Comparison of ENCODE assay signal across 1 cellular context in the genomic region with DNA sequence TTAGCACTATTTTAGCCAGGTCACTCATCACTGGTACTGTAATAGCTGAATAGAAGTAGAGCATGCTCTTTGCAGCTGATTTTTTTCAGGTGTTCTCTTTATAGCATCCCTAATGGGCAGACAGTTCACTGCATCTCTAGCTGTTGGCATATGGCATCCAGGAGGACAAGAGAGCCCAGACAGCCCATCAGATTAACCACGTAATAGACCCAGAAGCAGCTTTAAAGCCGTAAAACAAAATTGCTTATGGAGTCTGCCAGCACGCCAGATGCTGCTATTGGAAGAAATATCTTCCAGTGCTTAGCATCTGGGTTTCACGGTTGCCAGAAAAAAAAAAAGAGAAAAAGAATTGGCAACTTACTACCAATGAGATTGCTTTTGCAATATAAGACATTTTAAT.
TF ChIP-seq lines count a peak whose summit lies in the region.

No MANE protein-coding gene starts in this region.

TF ChIP-seq in SK-N-SH, 30 proteins besides CTCF, POLR2A, EP300 and RAD21 (continued from another document):
- TF ChIP-seq FOXM1 (IDR thresholded peaks at IDR 0.05; ENCODE audit: low read depth) (no peak), TAF1 (IDR thresholded peaks at IDR 0.05; ENCODE audit: borderline replicate concordance, low read depth, low read length) (no peak), JUND (IDR thresholded peaks at IDR 0.05) (no peak), MEF2A (IDR thresholded peaks at IDR 0.05; ENCODE audit: borderline replicate concordance, low read depth) (no peak), GATA2 (CRISPR knock-in tag; IDR thresholded peaks at IDR 0.05) (peak; percentile 85), FOSL2 (IDR thresholded peaks at IDR 0.05; ENCODE audit: borderline replicate concordance, low read depth) (no peak), MXI1 (IDR thresholded peaks at IDR 0.05; ENCODE audit: low read depth, low read length) (no peak), SIN3A (IDR thresholded peaks at IDR 0.05; ENCODE audit: borderline replicate concordance, low read depth, low read length) (no peak), EZH2phosphoT487 (IDR thresholded peaks at IDR 0.05; ENCODE audit: borderline replicate concordance, low read depth) (no peak), FOXJ3 (CRISPR knock-in tag; IDR thresholded peaks at IDR 0.05) (0 out of 2 replicates have a peak, but pooled peaks have one; percentile 32), TEAD4 (IDR thresholded peaks at IDR 0.05; ENCODE audit: borderline replicate concordance, insufficient read depth) (no peak), POLR2AphosphoS5 (IDR thresholded peaks at IDR 0.05; ENCODE audit: low read depth, low read length) (0 out of 2 replicates have a peak, but pooled peaks have one; percentile 25), GABPA (IDR thresholded peaks at IDR 0.05; ENCODE audit: low read depth) (no peak), NFIC (IDR thresholded peaks at IDR 0.05; ENCODE audit: borderline replicate concordance) (no peak), NRF1 (IDR thresholded peaks at IDR 0.05; ENCODE audit: low read depth, low read length) (no peak), YY1 (IDR thresholded peaks at IDR 0.05; ENCODE audit: low read depth) (no peak), ELF1 (IDR thresholded peaks at IDR 0.05) (no peak), RCOR1 (IDR thresholded peaks at IDR 0.05; ENCODE audit: low read length) (peak; percentile 87), RFX5 (IDR thresholded peaks at IDR 0.05; ENCODE audit: low read length) (no peak), CHD2 (IDR thresholded peaks at IDR 0.05; ENCODE audit: low read length, partially characterized antibody) (peak; percentile 87), RXRA (IDR thresholded peaks at IDR 0.05; ENCODE audit: borderline replicate concordance, low read depth) (no peak)
- TF ChIP-seq, protein P1, sequence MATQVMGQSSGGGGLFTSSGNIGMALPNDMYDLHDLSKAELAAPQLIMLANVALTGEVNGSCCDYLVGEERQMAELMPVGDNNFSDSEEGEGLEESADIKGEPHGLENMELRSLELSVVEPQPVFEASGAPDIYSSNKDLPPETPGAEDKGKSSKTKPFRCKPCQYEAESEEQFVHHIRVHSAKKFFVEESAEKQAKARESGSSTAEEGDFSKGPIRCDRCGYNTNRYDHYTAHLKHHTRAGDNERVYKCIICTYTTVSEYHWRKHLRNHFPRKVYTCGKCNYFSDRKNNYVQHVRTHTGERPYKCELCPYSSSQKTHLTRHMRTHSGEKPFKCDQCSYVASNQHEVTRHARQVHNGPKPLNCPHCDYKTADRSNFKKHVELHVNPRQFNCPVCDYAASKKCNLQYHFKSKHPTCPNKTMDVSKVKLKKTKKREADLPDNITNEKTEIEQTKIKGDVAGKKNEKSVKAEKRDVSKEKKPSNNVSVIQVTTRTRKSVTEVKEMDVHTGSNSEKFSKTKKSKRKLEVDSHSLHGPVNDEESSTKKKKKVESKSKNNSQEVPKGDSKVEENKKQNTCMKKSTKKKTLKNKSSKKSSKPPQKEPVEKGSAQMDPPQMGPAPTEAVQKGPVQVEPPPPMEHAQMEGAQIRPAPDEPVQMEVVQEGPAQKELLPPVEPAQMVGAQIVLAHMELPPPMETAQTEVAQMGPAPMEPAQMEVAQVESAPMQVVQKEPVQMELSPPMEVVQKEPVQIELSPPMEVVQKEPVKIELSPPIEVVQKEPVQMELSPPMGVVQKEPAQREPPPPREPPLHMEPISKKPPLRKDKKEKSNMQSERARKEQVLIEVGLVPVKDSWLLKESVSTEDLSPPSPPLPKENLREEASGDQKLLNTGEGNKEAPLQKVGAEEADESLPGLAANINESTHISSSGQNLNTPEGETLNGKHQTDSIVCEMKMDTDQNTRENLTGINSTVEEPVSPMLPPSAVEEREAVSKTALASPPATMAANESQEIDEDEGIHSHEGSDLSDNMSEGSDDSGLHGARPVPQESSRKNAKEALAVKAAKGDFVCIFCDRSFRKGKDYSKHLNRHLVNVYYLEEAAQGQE (IDR thresholded peaks at IDR 0.05; ENCODE audit: low read depth, low read length): no peak
- TF ChIP-seq, protein P2, sequence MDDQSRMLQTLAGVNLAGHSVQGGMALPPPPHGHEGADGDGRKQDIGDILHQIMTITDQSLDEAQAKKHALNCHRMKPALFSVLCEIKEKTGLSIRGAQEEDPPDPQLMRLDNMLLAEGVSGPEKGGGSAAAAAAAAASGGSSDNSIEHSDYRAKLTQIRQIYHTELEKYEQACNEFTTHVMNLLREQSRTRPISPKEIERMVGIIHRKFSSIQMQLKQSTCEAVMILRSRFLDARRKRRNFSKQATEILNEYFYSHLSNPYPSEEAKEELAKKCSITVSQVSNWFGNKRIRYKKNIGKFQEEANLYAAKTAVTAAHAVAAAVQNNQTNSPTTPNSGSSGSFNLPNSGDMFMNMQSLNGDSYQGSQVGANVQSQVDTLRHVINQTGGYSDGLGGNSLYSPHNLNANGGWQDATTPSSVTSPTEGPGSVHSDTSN (IDR thresholded peaks at IDR 0.05): no peak
- TF ChIP-seq, protein P3, sequence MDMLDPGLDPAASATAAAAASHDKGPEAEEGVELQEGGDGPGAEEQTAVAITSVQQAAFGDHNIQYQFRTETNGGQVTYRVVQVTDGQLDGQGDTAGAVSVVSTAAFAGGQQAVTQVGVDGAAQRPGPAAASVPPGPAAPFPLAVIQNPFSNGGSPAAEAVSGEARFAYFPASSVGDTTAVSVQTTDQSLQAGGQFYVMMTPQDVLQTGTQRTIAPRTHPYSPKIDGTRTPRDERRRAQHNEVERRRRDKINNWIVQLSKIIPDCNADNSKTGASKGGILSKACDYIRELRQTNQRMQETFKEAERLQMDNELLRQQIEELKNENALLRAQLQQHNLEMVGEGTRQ (IDR thresholded peaks at IDR 0.05; ENCODE audit: borderline replicate concordance, low read depth, low read length): no peak
- TF ChIP-seq, protein P4, sequence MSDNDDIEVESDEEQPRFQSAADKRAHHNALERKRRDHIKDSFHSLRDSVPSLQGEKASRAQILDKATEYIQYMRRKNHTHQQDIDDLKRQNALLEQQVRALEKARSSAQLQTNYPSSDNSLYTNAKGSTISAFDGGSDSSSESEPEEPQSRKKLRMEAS (IDR thresholded peaks at IDR 0.05; ENCODE audit: low read depth): no peak
- TF ChIP-seq, protein P5, sequence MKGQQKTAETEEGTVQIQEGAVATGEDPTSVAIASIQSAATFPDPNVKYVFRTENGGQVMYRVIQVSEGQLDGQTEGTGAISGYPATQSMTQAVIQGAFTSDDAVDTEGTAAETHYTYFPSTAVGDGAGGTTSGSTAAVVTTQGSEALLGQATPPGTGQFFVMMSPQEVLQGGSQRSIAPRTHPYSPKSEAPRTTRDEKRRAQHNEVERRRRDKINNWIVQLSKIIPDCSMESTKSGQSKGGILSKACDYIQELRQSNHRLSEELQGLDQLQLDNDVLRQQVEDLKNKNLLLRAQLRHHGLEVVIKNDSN (IDR thresholded peaks at IDR 0.05; ENCODE audit: borderline replicate concordance, low read depth): no peak
- TF ChIP-seq, protein P6, sequence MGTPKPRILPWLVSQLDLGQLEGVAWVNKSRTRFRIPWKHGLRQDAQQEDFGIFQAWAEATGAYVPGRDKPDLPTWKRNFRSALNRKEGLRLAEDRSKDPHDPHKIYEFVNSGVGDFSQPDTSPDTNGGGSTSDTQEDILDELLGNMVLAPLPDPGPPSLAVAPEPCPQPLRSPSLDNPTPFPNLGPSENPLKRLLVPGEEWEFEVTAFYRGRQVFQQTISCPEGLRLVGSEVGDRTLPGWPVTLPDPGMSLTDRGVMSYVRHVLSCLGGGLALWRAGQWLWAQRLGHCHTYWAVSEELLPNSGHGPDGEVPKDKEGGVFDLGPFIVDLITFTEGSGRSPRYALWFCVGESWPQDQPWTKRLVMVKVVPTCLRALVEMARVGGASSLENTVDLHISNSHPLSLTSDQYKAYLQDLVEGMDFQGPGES (IDR thresholded peaks at IDR 0.05; ENCODE audit: low read depth, low read length): no peak
- TF ChIP-seq, protein P7, sequence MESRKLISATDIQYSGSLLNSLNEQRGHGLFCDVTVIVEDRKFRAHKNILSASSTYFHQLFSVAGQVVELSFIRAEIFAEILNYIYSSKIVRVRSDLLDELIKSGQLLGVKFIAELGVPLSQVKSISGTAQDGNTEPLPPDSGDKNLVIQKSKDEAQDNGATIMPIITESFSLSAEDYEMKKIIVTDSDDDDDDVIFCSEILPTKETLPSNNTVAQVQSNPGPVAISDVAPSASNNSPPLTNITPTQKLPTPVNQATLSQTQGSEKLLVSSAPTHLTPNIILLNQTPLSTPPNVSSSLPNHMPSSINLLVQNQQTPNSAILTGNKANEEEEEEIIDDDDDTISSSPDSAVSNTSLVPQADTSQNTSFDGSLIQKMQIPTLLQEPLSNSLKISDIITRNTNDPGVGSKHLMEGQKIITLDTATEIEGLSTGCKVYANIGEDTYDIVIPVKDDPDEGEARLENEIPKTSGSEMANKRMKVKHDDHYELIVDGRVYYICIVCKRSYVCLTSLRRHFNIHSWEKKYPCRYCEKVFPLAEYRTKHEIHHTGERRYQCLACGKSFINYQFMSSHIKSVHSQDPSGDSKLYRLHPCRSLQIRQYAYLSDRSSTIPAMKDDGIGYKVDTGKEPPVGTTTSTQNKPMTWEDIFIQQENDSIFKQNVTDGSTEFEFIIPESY (IDR thresholded peaks at IDR 0.05; ENCODE audit: borderline replicate concordance, low read depth): no peak
